Comparison of ENCODE assay signal across 8 cellular contexts in genomic region chr14:93976477-93977057, GRCh38. TPM values are rescaled to one million over a fixed set of nuclear protein-coding genes. Genes with fewer than 3 reads are reported as not detected.
DNase-seq lines count a peak whose midpoint lies in the region; ATAC-seq, FAIRE-seq and TF ChIP-seq lines count a peak whose summit lies in the region.

A gene with protein sequence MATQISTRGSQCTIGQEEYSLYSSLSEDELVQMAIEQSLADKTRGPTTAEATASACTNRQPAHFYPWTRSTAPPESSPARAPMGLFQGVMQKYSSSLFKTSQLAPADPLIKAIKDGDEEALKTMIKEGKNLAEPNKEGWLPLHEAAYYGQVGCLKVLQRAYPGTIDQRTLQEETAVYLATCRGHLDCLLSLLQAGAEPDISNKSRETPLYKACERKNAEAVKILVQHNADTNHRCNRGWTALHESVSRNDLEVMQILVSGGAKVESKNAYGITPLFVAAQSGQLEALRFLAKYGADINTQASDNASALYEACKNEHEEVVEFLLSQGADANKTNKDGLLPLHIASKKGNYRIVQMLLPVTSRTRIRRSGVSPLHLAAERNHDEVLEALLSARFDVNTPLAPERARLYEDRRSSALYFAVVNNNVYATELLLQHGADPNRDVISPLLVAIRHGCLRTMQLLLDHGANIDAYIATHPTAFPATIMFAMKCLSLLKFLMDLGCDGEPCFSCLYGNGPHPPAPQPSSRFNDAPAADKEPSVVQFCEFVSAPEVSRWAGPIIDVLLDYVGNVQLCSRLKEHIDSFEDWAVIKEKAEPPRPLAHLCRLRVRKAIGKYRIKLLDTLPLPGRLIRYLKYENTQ (minus strand): TSS chr14:93976570. CDS start chr14:93964539, 12,031 bp downstream.

- peaks cover 9 to 13% of the 10 kb centered on the region in 2 donors for H3K9me3 Mint-ChIP-seq in activated naive CD4-positive, alpha-beta T cell treated with anti-CD3 and anti-CD28 coated beads, Interleukin-2, amount 50 U/mL, for 72 hours
- peaks cover 2% of the 10 kb centered on the region for H3K9me3 Mint-ChIP-seq in neural crest cell

- H3K27ac Mint-ChIP-seq in activated naive CD4-positive, alpha-beta T cell treated with anti-CD3 and anti-CD28 coated beads, Interleukin-2, amount 50 U/mL, for 72 hours, result peak within 1 kb of the TSS; percentile 96 to 99
- H3K27ac Mint-ChIP-seq in neural crest cell (ENCODE audit: unreplicated experiment), result peak within 1 kb of the TSS; percentile 87

- H3K4me3 Mint-ChIP-seq in neural crest cell, result peak within 1 kb of the TSS; percentile 35

- peak; percentile 13 to 56 for DNase-seq in NOMO-1 (lab: John Stamatoyannopoulos, UW; ENCODE audit: unreplicated experiment in 2 of 2)
- DNase-seq in NOMO-1 treated with dmso at 0.1 percent for 144 hours (lab: John Stamatoyannopoulos, UW; ENCODE audit: unreplicated experiment), result no peak
- DNase-seq in activated naive CD4-positive, alpha-beta T cell treated with anti-CD3 and anti-CD28 coated beads, Interleukin-2, amount 50 U/mL, for 72 hours (ENCODE audit: low spot score in 2 of 2), result no peak
- DNase-seq in neural crest cell (ENCODE audit: low read depth, low spot score), result no peak
- no peak for DNase-seq in AG20443 (ENCODE audit: low spot score)
- DNase-seq in KBM-7, result no peak
- DNase-seq in H54 (ENCODE audit: insufficient read length, low spot score), result no peak

- H3K4me1 Mint-ChIP-seq in neural crest cell, result peaks cover 27% of the 10 kb centered on the region

- no peak for FAIRE-seq in H54 (lab: Jason Lieb, UNC)

- H3K27me3 Mint-ChIP-seq in neural crest cell (ENCODE audit: low read depth), result no peaks in the 10 kb centered on the region

- in situ Hi-C loops in KBM-7 (cut with MboI; ENCODE audit: low pct_unique_long_range_greater_than_20kb, low sequenced_read_pairs), result no loop called here

- peak; percentile 11 for ATAC-seq in HG03045 (IDR thresholded peaks at IDR 0.05; ENCODE audit: unreplicated experiment)
- peak; percentile 3 to 5 for ATAC-seq in activated naive CD4-positive, alpha-beta T cell treated with anti-CD3 and anti-CD28 coated beads, Interleukin-2, amount 50 U/mL, for 72 hours

- peaks cover 28 to 62% of the 10 kb centered on the region in 2 donors for H3K36me3 Mint-ChIP-seq in activated naive CD4-positive, alpha-beta T cell treated with anti-CD3 and anti-CD28 coated beads, Interleukin-2, amount 50 U/mL, for 72 hours
- H3K36me3 Mint-ChIP-seq in neural crest cell (ENCODE audit: low read depth), result no peaks in the 10 kb centered on the region

- TF ChIP-seq CTCF in neural crest cell (conservative IDR thresholded peaks at IDR 0.05), result no peak

- no peak for TF ChIP-seq POLR2A in H54 (IDR thresholded peaks at IDR 0.05; ENCODE audit: low read depth, low read length)

RNA-seq across cellular contexts. Expression of the gene that starts here (rescaled TPM):
- total RNA-seq in activated naive CD4-positive, alpha-beta T cell treated with anti-CD3 and anti-CD28 coated beads, Interleukin-2, amount 50 U/mL, for 72 hours, result 10 to 100 TPM; 12.9 to 50.0 TPM
- 3.0 and 3.5 TPM in 2 replicates for total RNA-seq in neural crest cell

Comparison
In these comparisons a context has a peak if more than half of its experiments do, and no peak if none do; other contexts are left out.
1. DNase-seq: peak in NOMO-1 (2 of 2); none in NOMO-1 treated with dmso at 0.1 percent for 144 hours (single experiment), activated naive CD4-positive, alpha-beta T cell treated with anti-CD3 and anti-CD28 coated beads, Interleukin-2, amount 50 U/mL, for 72 hours (0 of 2), neural crest cell (single experiment), AG20443 (single experiment), KBM-7 (single experiment) and H54 (single experiment).